In the genomic region with DNA sequence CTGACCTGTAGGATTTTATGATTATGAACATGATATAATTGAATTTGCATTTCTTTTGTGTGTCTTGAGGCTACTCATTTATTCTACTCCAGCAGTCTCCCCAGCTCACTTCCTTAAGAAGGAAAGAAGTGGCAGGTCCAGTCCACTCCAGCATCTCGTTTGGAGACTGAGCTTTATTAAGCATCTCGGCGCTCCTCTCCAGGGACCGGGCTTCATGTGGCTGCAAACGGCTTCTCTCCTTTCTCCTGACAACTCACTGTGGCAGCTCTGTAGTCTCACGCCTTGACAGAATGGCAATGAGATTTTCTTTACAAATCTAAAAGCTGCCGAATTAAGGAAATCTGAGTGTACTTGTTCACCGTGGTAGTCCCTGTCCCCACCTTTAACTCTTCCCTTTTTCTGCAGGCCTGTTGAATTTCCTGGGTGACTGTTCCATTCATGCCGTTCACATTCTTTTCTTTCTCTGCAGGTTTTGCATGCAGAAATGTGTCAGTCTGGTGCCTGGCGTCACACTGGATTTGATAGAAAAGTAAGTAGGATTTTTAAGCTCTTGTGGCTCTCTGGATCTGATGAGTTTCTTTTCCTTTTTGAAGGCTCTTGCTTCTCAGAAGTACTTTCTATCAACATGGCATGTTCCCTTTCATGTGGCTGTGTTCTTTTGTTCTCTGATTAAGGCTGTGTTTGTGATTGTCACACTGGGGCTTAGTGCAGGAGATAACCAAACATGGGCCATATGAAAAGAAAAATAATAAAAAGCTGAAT, we compare ENCODE assay signal across 9 cellular contexts.
DNase-seq lines count a peak whose midpoint lies in the region; ATAC-seq and TF ChIP-seq lines count a peak whose summit lies in the region.
"Had no signal": no experiment of that assay in that cellular context is flagged by ENCODE, and none has a peak within 500 bp of the region (broad histone marks: within the 10 kb centered on the region; RNA-seq: fewer than 3 reads in every experiment).

No MANE protein-coding gene starts in this region.

- H3K4me2 ChIP-seq in HCT116 (ENCODE audit: low read length), result peak overlapping the region; percentile 80
- H3K4me2 ChIP-seq in H9 (ENCODE audit: insufficient read depth, insufficient read length, low read length), result no peak overlapping the region
- H3K4me2 ChIP-seq: KMS-11 had no signal

- H4K8ac ChIP-seq in H9 (replicated peaks; ENCODE audit: insufficient read length, low read depth, low read length), result no peak overlapping the region

- H3K18ac ChIP-seq in H9 (ENCODE audit: insufficient read length, low read depth, low read length), result no peak overlapping the region

- TF ChIP-seq CTCF in HCT116 (IDR thresholded peaks at IDR 0.05 in 2 of 3, conservative IDR thresholded peaks at IDR 0.05 in 1 of 3; ENCODE audit: borderline replicate concordance in 1 of 3, insufficient read depth in 1 of 3, low read depth in 2 of 3, low read length in 2 of 3) (no peak), esophagus muscularis mucosa (IDR thresholded peaks at IDR 0.05) (no peak), H9 (conservative IDR thresholded peaks at IDR 0.05) (no peak)

- peak overlapping the region; percentile 98 for H3K27ac Mint-ChIP-seq in T-helper 1 cell treated with Interleukin-12 subunit alpha and Interleukin-12 subunit beta and Interleukin-4 antibody, amounts not matched to agents 30 μg/mL and 1 μg/mL, for 36 hours
- H3K27ac Mint-ChIP-seq in H9, result peak overlapping the region in 1 of 3 experiments; percentile 11; a peak in 1 of 7 replicates

- H3T11ph ChIP-seq in H9 (ENCODE audit: low read length), result no peak overlapping the region

- H4K5ac ChIP-seq in H9 (ENCODE audit: insufficient read length, low read depth, low read length), result no peak overlapping the region

- no peaks in the 10 kb centered on the region for H3K9me2 ChIP-seq in HCT116 (ENCODE audit: insufficient read depth)

- no peak overlapping the region for H2BK15ac ChIP-seq in H9 (ENCODE audit: low read depth, low read length)

- no peaks in the 10 kb centered on the region for H3K23me2 ChIP-seq in H9 (ENCODE audit: insufficient read length, low read depth, low read length, poor library complexity, severe bottlenecking)

- RAD21 ChIA-PET in HCT116 (lab: Charles Lee; ENCODE audit: low non-redundant PET in 1 of 2, low total read pairs in 2 of 2, uncharacterized antibody in 2 of 2, unreplicated experiment in 2 of 2), result no interaction called here

- no peak overlapping the region for H2BK120ac ChIP-seq in H9 (ENCODE audit: low read depth, low read length, poor library complexity, severe bottlenecking)

- H3K79me2 ChIP-seq in HCT116 (ENCODE audit: insufficient read depth, low read length) (peaks cover 14% of the 10 kb centered on the region; the same call in 1 of the 2 replicates), H9 (ENCODE audit: insufficient read depth, low read length) (no peaks in the 10 kb centered on the region)

- H3K9ac ChIP-seq in HCT116 (ENCODE audit: low read length), result peak overlapping the region; percentile 56
- H3K9ac ChIP-seq in H9 (ENCODE audit: extremely low read depth, insufficient read length, low read length), result no peak overlapping the region
- H3K9ac ChIP-seq: KMS-11 had no signal

- H3K36me3 Mint-ChIP-seq in T-helper 1 cell treated with Interleukin-12 subunit alpha and Interleukin-12 subunit beta and Interleukin-4 antibody, amounts not matched to agents 30 μg/mL and 1 μg/mL, for 36 hours (ENCODE audit: low read depth), result peaks cover 49% of the 10 kb centered on the region
- peaks cover 6 to 13% (median 9%) of the 10 kb centered on the region in 3 experiments; a peak in 4 of 7 replicates for H3K36me3 Mint-ChIP-seq in H9 (ENCODE audit: insufficient read depth in 1 of 3, low read depth in 3 of 3)

- H3K4ac ChIP-seq in H9 (ENCODE audit: low read depth, low read length), result no peak overlapping the region

- TF ChIP-seq POLR2A in HCT116 (IDR thresholded peaks at IDR 0.05; ENCODE audit: borderline replicate concordance, extremely low read depth, insufficient read depth, insufficient read length), result no peak
- no peak for TF ChIP-seq POLR2A in esophagus muscularis mucosa (IDR thresholded peaks at IDR 0.05; ENCODE audit: low read depth)

- peak overlapping the region; percentile 8 to 37; a peak in 3 of 4 replicates for H3K4me3 ChIP-seq in HCT116 (replicated peaks in 1 of 2; ENCODE audit: low read depth in 1 of 2, low read length in 2 of 2)
- no peak overlapping the region for H3K4me3 ChIP-seq in esophagus muscularis mucosa
- no peak overlapping the region for H3K4me3 ChIP-seq in skin epidermis

- H3K23ac ChIP-seq in H9 (ENCODE audit: insufficient read length, low read depth, low read length), result no peak overlapping the region

- H3K9me3 ChIP-seq in HCT116 (ENCODE audit: control insufficient read depth in 1 of 2, insufficient read depth in 1 of 2, low read depth in 1 of 2, low read length in 2 of 2), result peaks cover 0 to 8% of the 10 kb centered on the region in 2 experiments; a peak in 1 of 4 replicates
- no peaks in the 10 kb centered on the region for H3K9me3 ChIP-seq in esophagus muscularis mucosa
- H3K9me3 ChIP-seq in H9 (ENCODE audit: control insufficient read depth, low read depth, low read length), result no peaks in the 10 kb centered on the region

- H3K4me1 ChIP-seq in HCT116 (ENCODE audit: control insufficient read depth in 1 of 2, insufficient read depth in 2 of 2, low read length in 2 of 2) (peaks cover 49 to 63% of the 10 kb centered on the region in 2 experiments), esophagus muscularis mucosa (peaks cover 30 to 77% (median 70%) of the 10 kb centered on the region in 4 donors), H9 (ENCODE audit: insufficient read depth, low read length) (no peaks in the 10 kb centered on the region)

- H2BK20ac ChIP-seq in H9 (ENCODE audit: low read depth, low read length, poor library complexity, severe bottlenecking), result no peak overlapping the region

- H3K9me3 Mint-ChIP-seq in T-helper 1 cell treated with Interleukin-12 subunit alpha and Interleukin-12 subunit beta and Interleukin-4 antibody, amounts not matched to agents 30 μg/mL and 1 μg/mL, for 36 hours, result peaks cover 12% of the 10 kb centered on the region
- H3K9me3 Mint-ChIP-seq in H9, result 0 out of 5 replicates have a peak, but pooled peaks cover 0 to 2% of the 10 kb centered on the region in 2 experiments

- no peak overlapping the region for H3K14ac ChIP-seq in H9 (ENCODE audit: insufficient read depth, low read length)

- no peak overlapping the region for H2BK12ac ChIP-seq in H9 (ENCODE audit: insufficient read length, low read depth, low read length)

- intact Hi-C loops in HCT116 (cut with micrococcal nuclease) (no loop called here), esophagus muscularis mucosa (cut with DNase I) (no loop called here)

- DNase-seq in HCT116 (ENCODE audit: low read depth, low spot score) (no peak), esophagus muscularis mucosa (ENCODE audit: extremely low spot score) (no peak), NCI-H524 (lab: John Stamatoyannopoulos, UW) (no peak), H9 (no peak), GM19240 (ENCODE audit: insufficient read length, low spot score) (no peak), cerebellar nuclear complex (lab: John Stamatoyannopoulos, UW) (no peak)

- no peak overlapping the region for H3K56ac ChIP-seq in H9 (ENCODE audit: insufficient read length, low read depth, low read length)

- H4K91ac ChIP-seq in H9 (ENCODE audit: insufficient read length, low read depth, low read length), result no peak overlapping the region

- H4K20me1 ChIP-seq in HCT116 (ENCODE audit: insufficient read depth), result no peaks in the 10 kb centered on the region
- H4K20me1 ChIP-seq in H9 (ENCODE audit: control insufficient read depth, insufficient read depth, insufficient read length), result no peaks in the 10 kb centered on the region

- TF ChIP-seq RAD21 in HCT116 (IDR thresholded peaks at IDR 0.05; ENCODE audit: low read depth), result no peak

- BruUV-seq in HCT116 (replicated peaks; lab: Mats Ljungman, UMichigan), result no TSS peak

- H2AK5ac ChIP-seq in H9 (ENCODE audit: insufficient read length, low read length), result no peak overlapping the region

- peaks cover 70% of the 10 kb centered on the region for H3K4me1 Mint-ChIP-seq in T-helper 1 cell treated with Interleukin-12 subunit alpha and Interleukin-12 subunit beta and Interleukin-4 antibody, amounts not matched to agents 30 μg/mL and 1 μg/mL, for 36 hours (ENCODE audit: low read depth)
- H3K4me1 Mint-ChIP-seq in H9, result peaks cover 2 to 26% of the 10 kb centered on the region in 2 experiments; a peak in 3 of 4 replicates

- H3K36me3 ChIP-seq in HCT116 (ENCODE audit: control insufficient read depth in 1 of 2, insufficient read depth in 2 of 2, low read length in 2 of 2), result peaks cover 0 to 4% of the 10 kb centered on the region in 2 experiments; a peak in 1 of 4 replicates
- peaks cover 0 to 4% (median 0%) of the 10 kb centered on the region in 4 donors for H3K36me3 ChIP-seq in esophagus muscularis mucosa

- H3K27ac ChIP-seq in HCT116 (ENCODE audit: low read depth, low read length) (peak overlapping the region; percentile 89), esophagus muscularis mucosa (replicated peaks in 1 of 4) (peak overlapping the region; percentile 67 to 83 (median 73)), skin epidermis (peak overlapping the region in 11 of 21 experiments; percentile 42 to 82 (median 65)), H9 (ENCODE audit: insufficient read length, low read depth, low read length) (no peak overlapping the region)
- H3K27ac ChIP-seq: KMS-11 had no signal

- CTCF ChIA-PET in HCT116 (lab: Charles Lee), result interaction anchor here (1.1 kb wide), 1 partner anchor 108 kb away, joined by 5 read pairs; no protein-coding TSS in a partner anchor

- no peak overlapping the region for H2AFZ ChIP-seq in HCT116 (ENCODE audit: low read depth, low read length, poor library complexity, severe bottlenecking)
- H2AFZ ChIP-seq in H9 (ENCODE audit: low read length), result no peak overlapping the region

- WGBS in esophagus muscularis mucosa, result 82% methylated on average over 10 of the region's 10 CpGs
- no CpG with 5 or more reads among the region's 10 CpGs for WGBS in H9 (ENCODE audit: extremely low coverage, insufficient read length, low lambda C conversion rate)

- H3K27me3 ChIP-seq in HCT116 (ENCODE audit: insufficient read depth, low read length) (no peaks in the 10 kb centered on the region), esophagus muscularis mucosa (no peaks in the 10 kb centered on the region), H9 (ENCODE audit: insufficient read depth, low read length) (no peaks in the 10 kb centered on the region)

- no peak for TF ChIP-seq EP300 in esophagus muscularis mucosa (IDR thresholded peaks at IDR 0.05)

- H3K4me3 Mint-ChIP-seq in T-helper 1 cell treated with Interleukin-12 subunit alpha and Interleukin-12 subunit beta and Interleukin-4 antibody, amounts not matched to agents 30 μg/mL and 1 μg/mL, for 36 hours, result peak overlapping the region; percentile 71
- no peak overlapping the region for H3K4me3 Mint-ChIP-seq in H9

- no peak for ATAC-seq in HCT116

- no peak overlapping the region for H2BK5ac ChIP-seq in H9 (ENCODE audit: insufficient read length, low read length)

- POLR2A ChIA-PET in HCT116 (lab: Charles Lee), result interaction anchor here (0.6 to 1.5 kb wide), 3 partner anchors 171 to 647 kb away, joined by 3 to 4 read pairs (median 3); no protein-coding TSS in a partner anchor

- no peaks in the 10 kb centered on the region for H3K27me3 Mint-ChIP-seq in T-helper 1 cell treated with Interleukin-12 subunit alpha and Interleukin-12 subunit beta and Interleukin-4 antibody, amounts not matched to agents 30 μg/mL and 1 μg/mL, for 36 hours (ENCODE audit: low read depth)
- no peaks in the 10 kb centered on the region for H3K27me3 Mint-ChIP-seq in H9 (ENCODE audit: low read depth)

- no peaks in the 10 kb centered on the region for H3K79me1 ChIP-seq in H9 (ENCODE audit: insufficient read depth, low read depth, low read length, poor library complexity, severe bottlenecking)

Comparison
In these comparisons a context has a peak if more than half of its experiments do, and no peak if none do; other contexts are left out.
1. H3K4me3 ChIP-seq: peak in HCT116 (2 of 2); none in esophagus muscularis mucosa (0 of 4) and skin epidermis (0 of 7).